1 cellular context compared by ENCODE assay signal in the genomic region with DNA sequence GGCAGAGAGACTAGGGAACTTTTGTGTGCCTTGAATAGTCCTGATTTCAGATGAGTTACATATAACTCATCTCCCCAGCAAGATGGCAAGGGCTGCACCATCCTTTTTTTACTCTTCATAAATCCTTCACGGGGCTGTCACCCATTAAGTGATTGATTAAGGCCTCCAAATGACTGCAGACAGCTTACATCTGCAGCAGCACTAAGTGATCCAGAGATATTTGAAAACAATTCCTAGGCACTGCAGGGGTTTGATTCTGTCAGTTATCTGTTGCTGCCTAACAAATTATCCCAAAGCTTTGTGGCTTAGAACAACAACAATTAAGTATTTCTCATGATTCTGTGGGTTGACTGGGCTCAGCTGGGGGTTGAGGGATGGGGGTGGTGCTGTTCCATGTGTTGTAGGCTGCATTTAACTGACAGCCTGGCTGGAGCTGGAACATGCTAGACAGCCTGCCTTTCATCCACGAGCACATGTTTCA.
TF ChIP-seq lines count a peak whose summit lies in the region.

No MANE protein-coding gene starts in this region.

TF ChIP-seq in GM23338, 12 proteins besides CTCF, POLR2A, EP300 and RAD21 (continued from another document):
- TF ChIP-seq, protein P1, sequence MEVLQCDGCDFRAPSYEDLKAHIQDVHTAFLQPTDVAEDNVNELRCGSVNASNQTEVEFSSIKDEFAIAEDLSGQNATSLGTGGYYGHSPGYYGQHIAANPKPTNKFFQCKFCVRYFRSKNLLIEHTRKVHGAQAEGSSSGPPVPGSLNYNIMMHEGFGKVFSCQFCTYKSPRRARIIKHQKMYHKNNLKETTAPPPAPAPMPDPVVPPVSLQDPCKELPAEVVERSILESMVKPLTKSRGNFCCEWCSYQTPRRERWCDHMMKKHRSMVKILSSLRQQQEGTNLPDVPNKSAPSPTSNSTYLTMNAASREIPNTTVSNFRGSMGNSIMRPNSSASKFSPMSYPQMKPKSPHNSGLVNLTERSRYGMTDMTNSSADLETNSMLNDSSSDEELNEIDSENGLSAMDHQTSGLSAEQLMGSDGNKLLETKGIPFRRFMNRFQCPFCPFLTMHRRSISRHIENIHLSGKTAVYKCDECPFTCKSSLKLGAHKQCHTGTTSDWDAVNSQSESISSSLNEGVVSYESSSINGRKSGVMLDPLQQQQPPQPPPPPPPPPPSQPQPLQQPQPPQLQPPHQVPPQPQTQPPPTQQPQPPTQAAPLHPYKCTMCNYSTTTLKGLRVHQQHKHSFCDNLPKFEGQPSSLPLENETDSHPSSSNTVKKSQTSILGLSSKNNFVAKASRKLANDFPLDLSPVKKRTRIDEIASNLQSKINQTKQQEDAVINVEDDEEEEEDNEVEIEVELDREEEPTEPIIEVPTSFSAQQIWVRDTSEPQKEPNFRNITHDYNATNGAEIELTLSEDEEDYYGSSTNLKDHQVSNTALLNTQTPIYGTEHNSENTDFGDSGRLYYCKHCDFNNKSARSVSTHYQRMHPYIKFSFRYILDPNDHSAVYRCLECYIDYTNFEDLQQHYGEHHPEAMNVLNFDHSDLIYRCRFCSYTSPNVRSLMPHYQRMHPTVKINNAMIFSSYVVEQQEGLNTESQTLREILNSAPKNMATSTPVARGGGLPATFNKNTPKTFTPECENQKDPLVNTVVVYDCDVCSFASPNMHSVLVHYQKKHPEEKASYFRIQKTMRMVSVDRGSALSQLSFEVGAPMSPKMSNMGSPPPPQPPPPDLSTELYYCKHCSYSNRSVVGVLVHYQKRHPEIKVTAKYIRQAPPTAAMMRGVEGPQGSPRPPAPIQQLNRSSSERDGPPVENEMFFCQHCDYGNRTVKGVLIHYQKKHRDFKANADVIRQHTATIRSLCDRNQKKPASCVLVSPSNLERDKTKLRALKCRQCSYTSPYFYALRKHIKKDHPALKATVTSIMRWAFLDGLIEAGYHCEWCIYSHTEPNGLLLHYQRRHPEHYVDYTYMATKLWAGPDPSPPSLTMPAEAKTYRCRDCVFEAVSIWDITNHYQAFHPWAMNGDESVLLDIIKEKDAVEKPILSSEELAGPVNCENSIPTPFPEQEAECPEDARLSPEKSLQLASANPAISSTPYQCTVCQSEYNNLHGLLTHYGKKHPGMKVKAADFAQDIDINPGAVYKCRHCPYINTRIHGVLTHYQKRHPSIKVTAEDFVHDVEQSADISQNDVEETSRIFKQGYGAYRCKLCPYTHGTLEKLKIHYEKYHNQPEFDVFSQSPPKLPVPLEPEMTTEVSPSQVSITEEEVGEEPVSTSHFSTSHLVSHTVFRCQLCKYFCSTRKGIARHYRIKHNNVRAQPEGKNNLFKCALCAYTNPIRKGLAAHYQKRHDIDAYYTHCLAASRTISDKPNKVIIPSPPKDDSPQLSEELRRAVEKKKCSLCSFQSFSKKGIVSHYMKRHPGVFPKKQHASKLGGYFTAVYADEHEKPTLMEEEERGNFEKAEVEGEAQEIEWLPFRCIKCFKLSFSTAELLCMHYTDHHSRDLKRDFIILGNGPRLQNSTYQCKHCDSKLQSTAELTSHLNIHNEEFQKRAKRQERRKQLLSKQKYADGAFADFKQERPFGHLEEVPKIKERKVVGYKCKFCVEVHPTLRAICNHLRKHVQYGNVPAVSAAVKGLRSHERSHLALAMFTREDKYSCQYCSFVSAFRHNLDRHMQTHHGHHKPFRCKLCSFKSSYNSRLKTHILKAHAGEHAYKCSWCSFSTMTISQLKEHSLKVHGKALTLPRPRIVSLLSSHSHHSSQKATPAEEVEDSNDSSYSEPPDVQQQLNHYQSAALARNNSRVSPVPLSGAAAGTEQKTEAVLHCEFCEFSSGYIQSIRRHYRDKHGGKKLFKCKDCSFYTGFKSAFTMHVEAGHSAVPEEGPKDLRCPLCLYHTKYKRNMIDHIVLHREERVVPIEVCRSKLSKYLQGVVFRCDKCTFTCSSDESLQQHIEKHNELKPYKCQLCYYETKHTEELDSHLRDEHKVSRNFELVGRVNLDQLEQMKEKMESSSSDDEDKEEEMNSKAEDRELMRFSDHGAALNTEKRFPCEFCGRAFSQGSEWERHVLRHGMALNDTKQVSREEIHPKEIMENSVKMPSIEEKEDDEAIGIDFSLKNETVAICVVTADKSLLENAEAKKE (CRISPR knock-in tag; IDR thresholded peaks at IDR 0.05), result no peak
- TF ChIP-seq JUNB (IDR thresholded peaks at IDR 0.05; ENCODE audit: unreplicated experiment), result no peak
